ENCODE assay signal across 8 cellular contexts in genomic region chr4:184267673-184268573, GRCh38. TPM values are rescaled to one million over a fixed set of nuclear protein-coding genes. Genes with fewer than 3 reads are reported as not detected.
DNase-seq lines count a peak whose midpoint lies in the region; ATAC-seq and TF ChIP-seq lines count a peak whose summit lies in the region.

No MANE protein-coding gene starts in this region.

- peaks cover 62% of the 10 kb centered on the region for H3K4me1 Mint-ChIP-seq in activated CD4-positive, alpha-beta T cell treated with anti-CD3 and anti-CD28 coated beads, Interleukin-2, amount 10 ng/mL, durations not matched to agents 7 days and 5 days
- H3K4me1 Mint-ChIP-seq in natural killer cell: peaks cover 9 to 23% of the 10 kb centered on the region in 2 donors

- H3K4me3 ChIP-seq in duodenal mucosa (ENCODE audit: low read depth in 1 of 2, low read length in 2 of 2): peak overlapping the region; percentile 67 to 71
- H3K4me3 ChIP-seq in upper lobe of left lung: peak overlapping the region in 3 of 4 donors; percentile 21 to 26 (median 25)

- peaks cover 7% of the 10 kb centered on the region for H3K36me3 Mint-ChIP-seq in activated CD4-positive, alpha-beta T cell treated with anti-CD3 and anti-CD28 coated beads, Interleukin-2, amount 10 ng/mL, durations not matched to agents 7 days and 5 days (ENCODE audit: low read depth)
- H3K36me3 Mint-ChIP-seq in natural killer cell: no peaks in the 10 kb centered on the region

- peaks cover 13 to 20% of the 10 kb centered on the region in 2 donors for H3K4me1 ChIP-seq in duodenal mucosa (ENCODE audit: control insufficient read depth in 1 of 2, insufficient read depth in 2 of 2, low read length in 2 of 2)
- peaks cover 0 to 4% (median 0%) of the 10 kb centered on the region in 4 donors for H3K4me1 ChIP-seq in upper lobe of left lung

- ATAC-seq in HG02623 (IDR thresholded peaks at IDR 0.05; ENCODE audit: unreplicated experiment) (peak; percentile 81), natural killer cell (peak; percentile 76 to 85 (median 81)), upper lobe of left lung (ENCODE audit: low FRiP score in 2 of 2) (peak; percentile 70 to 84)

- H3K9me3 ChIP-seq in duodenal mucosa (ENCODE audit: control insufficient read depth in 1 of 2, low read length in 2 of 2) (no peaks in the 10 kb centered on the region), upper lobe of left lung (no peaks in the 10 kb centered on the region)

- no peaks in the 10 kb centered on the region for H3K36me3 ChIP-seq in duodenal mucosa (ENCODE audit: control insufficient read depth in 1 of 2, insufficient read depth in 2 of 2, low read length in 2 of 2)
- H3K36me3 ChIP-seq in upper lobe of left lung: no peaks in the 10 kb centered on the region

- H3K27ac ChIP-seq in duodenal mucosa (ENCODE audit: low read depth, low read length): peak overlapping the region; percentile 65
- H3K27ac ChIP-seq in upper lobe of left lung: peak overlapping the region; percentile 61 to 82 (median 76)

- H3K27ac Mint-ChIP-seq in activated CD4-positive, alpha-beta T cell treated with anti-CD3 and anti-CD28 coated beads, Interleukin-2, amount 10 ng/mL, durations not matched to agents 7 days and 5 days: peak overlapping the region; percentile 98
- peak overlapping the region; percentile 85 to 99 for H3K27ac Mint-ChIP-seq in natural killer cell

- 60 to 74% methylated on average over 22 of the region's 22 CpGs for WGBS in upper lobe of left lung, 2 donors

- TF ChIP-seq EP300 in upper lobe of left lung (IDR thresholded peaks at IDR 0.05): no peak

- in situ Hi-C loops in GM13976 (cut with MboI; ENCODE audit: low sequenced_read_pairs, unreplicated experiment): loop anchor here (10.0 kb wide), 2 partner anchors 267 to 377 kb away; partner anchors contain the start of genes CASP3 and PRIMPOL

- TF ChIP-seq CTCF in GM13976 (IDR thresholded peaks at IDR 0.05; ENCODE audit: borderline replicate concordance, control extremely low read depth, extremely low read depth, insufficient read depth, missing control alignments): no peak
- no peak for TF ChIP-seq CTCF in natural killer cell (IDR thresholded peaks at IDR 0.05)
- peak in 1 of 6 experiments; percentile 5 for TF ChIP-seq CTCF in upper lobe of left lung (IDR thresholded peaks at IDR 0.05)

- H3K27me3 Mint-ChIP-seq in activated CD4-positive, alpha-beta T cell treated with anti-CD3 and anti-CD28 coated beads, Interleukin-2, amount 10 ng/mL, durations not matched to agents 7 days and 5 days: no peaks in the 10 kb centered on the region
- H3K27me3 Mint-ChIP-seq in natural killer cell (ENCODE audit: low read depth in 2 of 2): peaks cover 0 to 3% of the 10 kb centered on the region in 2 donors

- peak overlapping the region; percentile 77 for H3K4me3 Mint-ChIP-seq in activated CD4-positive, alpha-beta T cell treated with anti-CD3 and anti-CD28 coated beads, Interleukin-2, amount 10 ng/mL, durations not matched to agents 7 days and 5 days
- H3K4me3 Mint-ChIP-seq in natural killer cell: peak overlapping the region; percentile 80

- H3K27me3 ChIP-seq in duodenal mucosa (ENCODE audit: control insufficient read depth in 1 of 2, insufficient read depth in 2 of 2, low read length in 2 of 2) (no peaks in the 10 kb centered on the region), upper lobe of left lung (no peaks in the 10 kb centered on the region)

- intact Hi-C loops in natural killer cell (cut with micrococcal nuclease): loop anchor here (2.0 to 10.0 kb wide), 3 partner anchors 77 to 467 kb away; partner anchors contain the start of genes CENPU and IRF2

- CTCF ChIA-PET in activated CD4-positive, alpha-beta T cell treated with anti-CD3 and anti-CD28 coated beads, Interleukin-2, amount 10 ng/mL, durations not matched to agents 7 days and 5 days (lab: Charles Lee): interaction anchor here (0.7 to 5.9 kb wide), 12 partner anchors 9 to 477 kb away, joined by 3 to 60 read pairs (median 4); partner anchors contain the start of gene IRF2

- TF ChIP-seq POLR2A in upper lobe of left lung (IDR thresholded peaks at IDR 0.05): peak in 1 of 4 donors; percentile 61

- DNase-seq in GM13976 (ENCODE audit: low spot score) (peak; percentile 72), NCI-H2029 treated with DMSO at 0.1 percent for 48 hours (lab: John Stamatoyannopoulos, UW) (peak; percentile 75), natural killer cell (peak; percentile 38), upper lobe of left lung (peak in 1 of 2 donors; percentile 79), KG1 (lab: John Stamatoyannopoulos, UW) (no peak)
- peak; percentile 88 for DNase-seq in activated CD4-positive, alpha-beta T cell treated with anti-CD3 and anti-CD28 coated beads, Interleukin-2, amount 10 ng/mL, durations not matched to agents 7 days and 5 days

- H3K9me3 Mint-ChIP-seq in activated CD4-positive, alpha-beta T cell treated with anti-CD3 and anti-CD28 coated beads, Interleukin-2, amount 10 ng/mL, durations not matched to agents 7 days and 5 days: peaks cover 4% of the 10 kb centered on the region
- H3K9me3 Mint-ChIP-seq in natural killer cell: peaks cover 0 to 6% of the 10 kb centered on the region in 2 donors

- POLR2A ChIA-PET in activated CD4-positive, alpha-beta T cell treated with anti-CD3 and anti-CD28 coated beads, Interleukin-2, amount 10 ng/mL, durations not matched to agents 7 days and 5 days (lab: Charles Lee): interaction anchor here (0.6 to 0.9 kb wide), 2 partner anchors 13 to 14 kb away, joined by 3 to 4 read pairs; no protein-coding TSS in a partner anchor

- peak overlapping the region; percentile 52 to 63 for H3K9ac ChIP-seq in duodenal mucosa (ENCODE audit: low read depth in 1 of 2, low read length in 2 of 2)

RNA-seq across cellular contexts. Expression of gene ENPP6, which starts 50.2 kb away (rescaled TPM):
- under 1 TPM; 0.47 to 0.75 TPM for total RNA-seq in activated CD4-positive, alpha-beta T cell treated with anti-CD3 and anti-CD28 coated beads, Interleukin-2, amount 10 ng/mL, durations not matched to agents 7 days and 5 days
- under 1 TPM in 1 of 3 donors, not detected in 2; 0.23 TPM for total RNA-seq in natural killer cell
- under 1 TPM in 3 of 6 donors, not detected in 3; 0.30 to 0.37 (median 0.34) TPM for total RNA-seq in upper lobe of left lung
